In genomic region chrX:154012336-154012991, GRCh38 we compare ENCODE assay signal across 17 cellular contexts. TPM values are rescaled to one million over a fixed set of nuclear protein-coding genes. Genes with fewer than 3 reads are reported as not detected.
DNase-seq lines count a peak whose midpoint lies in the region; ATAC-seq and TF ChIP-seq lines count a peak whose summit lies in the region.
"Had no signal": no experiment of that assay in that cellular context is flagged by ENCODE, and none has a peak within 500 bp of the region (broad histone marks: within the 10 kb centered on the region; RNA-seq: fewer than 3 reads in every experiment).

No MANE protein-coding gene starts in this region.

- no peaks in the 10 kb centered on the region for H3K27me3 Mint-ChIP-seq in activated CD4-positive, alpha-beta memory T cell treated with anti-CD3 and anti-CD28 coated beads, Interleukin-2, amount 10 ng/mL, durations not matched to agents 7 days and 5 days
- H3K27me3 Mint-ChIP-seq: activated CD4-positive, alpha-beta T cell treated with anti-CD3 and anti-CD28 coated beads, Interleukin-2, amount 10 ng/mL, durations not matched to agents 24 days and 14 days; activated naive CD8-positive, alpha-beta T cell; stimulated activated memory B cell treated with anti-CD40 and anti-IgM and Interleukin-4, amounts not matched to agents 10 μg/mL and 1 μg/mL and 100 μg/mL, for 72 hours had no signal

- H3K36me3 ChIP-seq in BLaER1 treated with 17β-estradiol and CSF1 and Interleukin-3, amounts not matched to agents 10 nM and 100 nM, result peaks cover 44 to 71% (median 64%) of the 10 kb centered on the region in 11 experiments
- no peaks in the 10 kb centered on the region for H3K36me3 ChIP-seq in MM.1S (replicated peaks; ENCODE audit: insufficient read depth, low read length)
- H3K36me3 ChIP-seq: cardiac muscle cell had no signal

- in situ Hi-C loops in SK-MEL-5 (cut with HindIII; ENCODE audit: low pct_unique_long_range_greater_than_20kb, low sequenced_read_pairs), result no loop called here

- H3K4me1 ChIP-seq in BLaER1 treated with 17β-estradiol and CSF1 and Interleukin-3, amounts not matched to agents 10 nM and 100 nM, result peaks cover 64 to 99% (median 92%) of the 10 kb centered on the region in 10 experiments
- peaks cover 41% of the 10 kb centered on the region for H3K4me1 ChIP-seq in MM.1S (ENCODE audit: low read length)

- peak overlapping the region; percentile 53 to 83 (median 73) for H3K4me2 ChIP-seq in BLaER1 treated with 17β-estradiol and CSF1 and Interleukin-3, amounts not matched to agents 10 nM and 100 nM
- H3K4me2 ChIP-seq in MM.1S (ENCODE audit: low read depth, low read length), result no peak overlapping the region

- peaks cover 53% of the 10 kb centered on the region for H3K79me2 ChIP-seq in MM.1S (ENCODE audit: low read length)

- CTCF ChIA-PET in activated CD4-positive, alpha-beta memory T cell treated with anti-CD3 and anti-CD28 coated beads, Interleukin-2, amount 10 ng/mL, durations not matched to agents 7 days and 5 days (lab: Charles Lee), result interaction anchor here (0.6 to 2.6 kb wide), 9 partner anchors 8 to 190 kb away, joined by 3 to 11 read pairs (median 4); partner anchors contain the start of gene HCFC1

- POLR2A ChIA-PET in activated CD4-positive, alpha-beta memory T cell treated with anti-CD3 and anti-CD28 coated beads, Interleukin-2, amount 10 ng/mL, durations not matched to agents 7 days and 5 days (lab: Charles Lee), result interaction anchor here (0.9 to 2.8 kb wide), 5 partner anchors 9 to 361 kb away, joined by 3 to 18 read pairs (median 4); partner anchors contain the start of gene HCFC1

- no peak for ATAC-seq in GM21447 (IDR thresholded peaks at IDR 0.05; ENCODE audit: unreplicated experiment)
- no peak for ATAC-seq in GM19452 (IDR thresholded peaks at IDR 0.05; ENCODE audit: unreplicated experiment)
- ATAC-seq: stimulated activated memory B cell treated with anti-CD40 and anti-IgM and Interleukin-4, amounts not matched to agents 10 μg/mL and 1 μg/mL and 100 μg/mL, for 72 hours had no signal

- DNase-seq in SK-MEL-5 (ENCODE audit: low read depth, low spot score) (peak; percentile 83), globus pallidus (ENCODE audit: low spot score) (peak; percentile 64), retinal pigment epithelial cell (ENCODE audit: low read depth) (peak; percentile 63), MM.1S (no peak)
- no peak for DNase-seq in activated CD4-positive, alpha-beta memory T cell treated with anti-CD3 and anti-CD28 coated beads, Interleukin-2, amount 10 ng/mL, durations not matched to agents 7 days and 5 days
- DNase-seq: activated CD4-positive, alpha-beta T cell treated with anti-CD3 and anti-CD28 coated beads, Interleukin-2, amount 10 ng/mL, durations not matched to agents 24 days and 14 days; endodermal cell; NCI-H1105; T1000 had no signal

- TF ChIP-seq CTCF in retinal pigment epithelial cell (conservative IDR thresholded peaks at IDR 0.05; ENCODE audit: low read depth, low read length), result no peak
- no peak for TF ChIP-seq CTCF in MM.1S (IDR thresholded peaks at IDR 0.05; ENCODE audit: low read length)

- no peak overlapping the region for H3K27ac Mint-ChIP-seq in activated CD4-positive, alpha-beta memory T cell treated with anti-CD3 and anti-CD28 coated beads, Interleukin-2, amount 10 ng/mL, durations not matched to agents 7 days and 5 days
- H3K27ac Mint-ChIP-seq: activated CD4-positive, alpha-beta T cell treated with anti-CD3 and anti-CD28 coated beads, Interleukin-2, amount 10 ng/mL, durations not matched to agents 24 days and 14 days; activated naive CD8-positive, alpha-beta T cell; endodermal cell; mesothelial cell of epicardium had no signal

- H4K20me1 ChIP-seq in BLaER1 treated with 17β-estradiol and CSF1 and Interleukin-3, amounts not matched to agents 10 nM and 100 nM, result peaks cover 22 to 96% (median 76%) of the 10 kb centered on the region in 11 experiments; a peak in 21 of 22 replicates
- no peaks in the 10 kb centered on the region for H4K20me1 ChIP-seq in MM.1S (ENCODE audit: insufficient read depth, low read length)

- peak overlapping the region in 1 of 10 experiments; percentile 11; a peak in 1 of 20 replicates for H3K4me3 ChIP-seq in BLaER1 treated with 17β-estradiol and CSF1 and Interleukin-3, amounts not matched to agents 10 nM and 100 nM
- no peak overlapping the region for H3K4me3 ChIP-seq in retinal pigment epithelial cell (ENCODE audit: low read length)
- no peak overlapping the region for H3K4me3 ChIP-seq in MM.1S (ENCODE audit: low read length)
- H3K4me3 ChIP-seq: cardiac muscle cell, SK-N-MC had no signal

- H3K4me3 Mint-ChIP-seq in activated CD4-positive, alpha-beta memory T cell treated with anti-CD3 and anti-CD28 coated beads, Interleukin-2, amount 10 ng/mL, durations not matched to agents 7 days and 5 days, result no peak overlapping the region
- H3K4me3 Mint-ChIP-seq: activated CD4-positive, alpha-beta T cell treated with anti-CD3 and anti-CD28 coated beads, Interleukin-2, amount 10 ng/mL, durations not matched to agents 24 days and 14 days; activated naive CD8-positive, alpha-beta T cell; endodermal cell; mesothelial cell of epicardium; stimulated activated memory B cell treated with anti-CD40 and anti-IgM and Interleukin-4, amounts not matched to agents 10 μg/mL and 1 μg/mL and 100 μg/mL, for 72 hours had no signal

- peaks cover 52% of the 10 kb centered on the region for H3K36me3 Mint-ChIP-seq in activated CD4-positive, alpha-beta memory T cell treated with anti-CD3 and anti-CD28 coated beads, Interleukin-2, amount 10 ng/mL, durations not matched to agents 7 days and 5 days (ENCODE audit: low read depth)
- H3K36me3 Mint-ChIP-seq: activated naive CD8-positive, alpha-beta T cell had no signal

- H3K9me3 Mint-ChIP-seq in activated CD4-positive, alpha-beta memory T cell treated with anti-CD3 and anti-CD28 coated beads, Interleukin-2, amount 10 ng/mL, durations not matched to agents 7 days and 5 days, result no peaks in the 10 kb centered on the region
- H3K9me3 Mint-ChIP-seq: activated CD4-positive, alpha-beta T cell treated with anti-CD3 and anti-CD28 coated beads, Interleukin-2, amount 10 ng/mL, durations not matched to agents 24 days and 14 days; stimulated activated memory B cell treated with anti-CD40 and anti-IgM and Interleukin-4, amounts not matched to agents 10 μg/mL and 1 μg/mL and 100 μg/mL, for 72 hours had no signal

- peaks cover 24% of the 10 kb centered on the region for H3F3A ChIP-seq in MM.1S (ENCODE audit: insufficient read depth, low read length)

- H3K9me2 ChIP-seq in MM.1S (replicated peaks; ENCODE audit: insufficient read depth, low read length), result no peaks in the 10 kb centered on the region

- H3K27ac ChIP-seq in BLaER1 treated with 17β-estradiol and CSF1 and Interleukin-3, amounts not matched to agents 10 nM and 100 nM, result peak overlapping the region in 9 of 11 experiments; percentile 27 to 68 (median 57); a peak in 16 of 22 replicates
- no peak overlapping the region for H3K27ac ChIP-seq in MM.1S (ENCODE audit: low read length)
- H3K27ac ChIP-seq: cardiac muscle cell, SK-N-MC had no signal

- peaks cover 25% of the 10 kb centered on the region for H3K4me1 Mint-ChIP-seq in activated CD4-positive, alpha-beta memory T cell treated with anti-CD3 and anti-CD28 coated beads, Interleukin-2, amount 10 ng/mL, durations not matched to agents 7 days and 5 days
- H3K4me1 Mint-ChIP-seq: endodermal cell, mesothelial cell of epicardium had no signal

- H2AFZ ChIP-seq in MM.1S (ENCODE audit: low read length), result no peak overlapping the region

- H3K9me3 ChIP-seq in BLaER1 treated with 17β-estradiol and CSF1 and Interleukin-3, amounts not matched to agents 10 nM and 100 nM (replicated peaks in 1 of 11), result no peaks in the 10 kb centered on the region
- no peaks in the 10 kb centered on the region for H3K9me3 ChIP-seq in MM.1S (replicated peaks; ENCODE audit: insufficient read depth, low read length)

- H3K9ac ChIP-seq in BLaER1 treated with 17β-estradiol and CSF1 and Interleukin-3, amounts not matched to agents 10 nM and 100 nM, result peak overlapping the region in 10 of 11 experiments; percentile 25 to 72 (median 55); a peak in 17 of 22 replicates
- no peak overlapping the region for H3K9ac ChIP-seq in MM.1S (ENCODE audit: low read length)

- H3K27me3 ChIP-seq in BLaER1 treated with 17β-estradiol and CSF1 and Interleukin-3, amounts not matched to agents 10 nM and 100 nM, result peaks cover 84 to 100% (median 97%) of the 10 kb centered on the region in 11 experiments
- H3K27me3 ChIP-seq in MM.1S (replicated peaks; ENCODE audit: insufficient read depth, low read length), result no peaks in the 10 kb centered on the region
- H3K27me3 ChIP-seq: cardiac muscle cell had no signal

RNA-seq across cellular contexts. Expression of gene IRAK1, which starts 7.2 kb away (rescaled TPM):
- total RNA-seq in SK-MEL-5 (2014; rRNA removed; shearing (Covaris generic)), result 45.1 and 52.6 TPM in 2 replicates
- polyA plus RNA-seq in SK-MEL-5 (2015; cell fraction: cytosol; rRNA removed), result 130 and 159 TPM in 2 replicates
- 88.5 and 148 TPM in 2 replicates for polyA plus RNA-seq in SK-MEL-5 (2015; cell fraction: nucleus; rRNA removed)
- 100 to 1,000 TPM; 118 to 122 TPM for total RNA-seq in activated CD4-positive, alpha-beta memory T cell treated with anti-CD3 and anti-CD28 coated beads, Interleukin-2, amount 10 ng/mL, durations not matched to agents 7 days and 5 days

RNA-seq across cellular contexts. Expression of gene TMEM187, which starts 39.9 kb away (rescaled TPM):
- 5.8 and 7.6 TPM in 2 replicates for total RNA-seq in SK-MEL-5 (2014; rRNA removed; shearing (Covaris generic))
- polyA plus RNA-seq in SK-MEL-5 (2015; cell fraction: cytosol; rRNA removed), result 10.8 and 11.7 TPM in 2 replicates
- polyA plus RNA-seq in SK-MEL-5 (2015; cell fraction: nucleus; rRNA removed), result 3.4 and 21.6 TPM in 2 replicates
- total RNA-seq in activated CD4-positive, alpha-beta memory T cell treated with anti-CD3 and anti-CD28 coated beads, Interleukin-2, amount 10 ng/mL, durations not matched to agents 7 days and 5 days, result 10 to 100 TPM in 1 of 2 experiments, 1 to 10 TPM in 1; 9.9 to 12.6 TPM

RNA-seq across cellular contexts. Expression of gene HCFC1, which starts 40.8 kb away (rescaled TPM):
- total RNA-seq in SK-MEL-5 (2014; rRNA removed; shearing (Covaris generic)), result 22.6 and 23.3 TPM in 2 replicates
- polyA plus RNA-seq in SK-MEL-5 (2015; cell fraction: cytosol; rRNA removed), result 87.4 and 108 TPM in 2 replicates
- 43.7 and 48.3 TPM in 2 replicates for polyA plus RNA-seq in SK-MEL-5 (2015; cell fraction: nucleus; rRNA removed)
- total RNA-seq in activated CD4-positive, alpha-beta memory T cell treated with anti-CD3 and anti-CD28 coated beads, Interleukin-2, amount 10 ng/mL, durations not matched to agents 7 days and 5 days, result 10 to 100 TPM; 88.3 to 93.1 TPM

Comparison
In these comparisons a context has a peak if more than half of its experiments do, and no peak if none do; other contexts are left out.
1. DNase-seq: peak in SK-MEL-5 (single experiment), globus pallidus (single experiment) and retinal pigment epithelial cell (single experiment); none in MM.1S (single experiment) and activated CD4-positive, alpha-beta memory T cell treated with anti-CD3 and anti-CD28 coated beads, Interleukin-2, amount 10 ng/mL, durations not matched to agents 7 days and 5 days (single experiment).